Comparison of ENCODE assay signal across 17 cellular contexts in the genomic region with DNA sequence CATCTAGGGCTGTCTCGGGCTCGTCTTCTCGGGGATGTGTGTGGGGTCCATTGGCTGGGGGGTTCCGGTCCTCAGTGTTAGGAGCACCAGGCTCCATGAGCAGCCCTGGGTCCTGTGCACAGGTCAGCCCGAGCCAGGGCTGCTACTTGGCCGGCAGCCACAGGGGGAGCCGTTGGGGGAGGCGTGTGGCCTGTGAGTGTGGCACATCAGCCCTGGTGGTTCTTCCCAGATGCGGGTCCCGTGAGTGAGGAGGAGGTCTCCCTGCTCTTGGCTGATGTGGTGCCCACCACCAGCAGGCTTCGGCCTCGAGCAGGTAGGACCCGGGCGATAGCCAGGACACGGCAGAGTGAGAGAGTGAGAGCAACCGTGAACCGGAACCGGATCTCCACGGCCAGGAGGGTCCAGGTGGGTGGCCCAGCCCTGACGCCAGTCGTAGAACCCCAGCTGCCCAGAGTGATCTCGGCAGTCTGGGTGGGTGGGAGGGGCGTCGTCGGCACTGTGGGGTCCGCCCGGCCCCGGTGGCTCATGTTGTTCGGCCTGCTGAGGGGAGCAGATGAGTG. TPM values are rescaled to one million over a fixed set of nuclear protein-coding genes. Genes with fewer than 3 reads are reported as not detected.
A peak's percentile ranks its signal among the peaks of the same experiment; 100 is the strongest.
DNase-seq lines count a peak whose midpoint lies in the region; ATAC-seq, FAIRE-seq and TF ChIP-seq lines count a peak whose summit lies in the region.
"Had no signal": no experiment of that assay in that cellular context is flagged by ENCODE, and none has a peak within 500 bp of the region (broad histone marks: within the 10 kb centered on the region; RNA-seq: fewer than 3 reads in every experiment).

No MANE protein-coding gene starts in this region.

- no peak overlapping the region for H3K4me3 Mint-ChIP-seq in activated CD4-positive, alpha-beta T cell treated with anti-CD3 and anti-CD28 coated beads for 36 hours
- H3K4me3 Mint-ChIP-seq in neural progenitor cell = no peak overlapping the region

- no peaks in the 10 kb centered on the region for H3K9me3 Mint-ChIP-seq in activated CD4-positive, alpha-beta T cell treated with anti-CD3 and anti-CD28 coated beads for 36 hours (ENCODE audit: low read depth)
- H3K9me3 Mint-ChIP-seq in neural progenitor cell = no peaks in the 10 kb centered on the region

- H4K20me1 ChIP-seq in HCT116 (ENCODE audit: insufficient read depth) = no peaks in the 10 kb centered on the region
- no peaks in the 10 kb centered on the region for H4K20me1 ChIP-seq in K562 (replicated peaks; ENCODE audit: control insufficient read depth, insufficient read depth, low read length)
- peaks cover 19% of the 10 kb centered on the region for H4K20me1 ChIP-seq in neural progenitor cell (ENCODE audit: low read depth)

- BruUV-seq in HCT116 (replicated peaks; lab: Mats Ljungman, UMichigan) (no TSS peak), K562 (replicated peaks; lab: Mats Ljungman, UMichigan) (no TSS peak)

- RAD21 ChIA-PET in HCT116 (lab: Charles Lee; ENCODE audit: low non-redundant PET in 1 of 2, low total read pairs in 2 of 2, uncharacterized antibody in 2 of 2, unreplicated experiment in 2 of 2) = no interaction called here

- H3K4me1 ChIP-seq in HCT116 (ENCODE audit: control insufficient read depth in 1 of 2, insufficient read depth in 2 of 2, low read length in 2 of 2) (peaks cover 0 to 8% of the 10 kb centered on the region in 2 experiments; a peak in 2 of 4 replicates), K562 (replicated peaks in 1 of 2; ENCODE audit: control insufficient read depth in 2 of 2, insufficient read depth in 2 of 2, low read length in 2 of 2) (peaks cover 0 to 17% of the 10 kb centered on the region in 2 experiments; a peak in 1 of 5 replicates), neural progenitor cell (no peaks in the 10 kb centered on the region)
- H3K4me1 ChIP-seq: SJSA1, upper lobe of right lung had no signal

- no peaks in the 10 kb centered on the region for H3K9me2 ChIP-seq in HCT116 (ENCODE audit: insufficient read depth)

- H3K27me3 Mint-ChIP-seq in activated CD4-positive, alpha-beta T cell treated with anti-CD3 and anti-CD28 coated beads for 36 hours = no peaks in the 10 kb centered on the region
- peaks cover 2% of the 10 kb centered on the region for H3K27me3 Mint-ChIP-seq in neural progenitor cell (ENCODE audit: insufficient read depth, low read depth)

- POLR2A ChIA-PET in activated CD4-positive, alpha-beta T cell treated with anti-CD3 and anti-CD28 coated beads for 36 hours (lab: Charles Lee) = no interaction called here
- POLR2A ChIA-PET in HCT116 (lab: Charles Lee) (no interaction called here), K562 (lab: Yijun Ruan, JAX) (interaction anchor here (1.7 kb wide), 1 partner anchor 9 kb away, joined by 4 read pairs; no protein-coding TSS in a partner anchor)

- TF ChIP-seq RAD21 in HCT116 (IDR thresholded peaks at IDR 0.05; ENCODE audit: low read depth) = no peak
- no peak for TF ChIP-seq RAD21 in K562 (CRISPR knock-in tag; conservative IDR thresholded peaks at IDR 0.05 in 1 of 2, IDR thresholded peaks at IDR 0.05 in 1 of 2)

- ATAC-seq in activated CD4-positive, alpha-beta T cell treated with anti-CD3 and anti-CD28 coated beads for 36 hours = peak; percentile 37
- ATAC-seq in HCT116 (peak; percentile 78), K562 (peak; percentile 88), GM18520 (IDR thresholded peaks at IDR 0.05; ENCODE audit: unreplicated experiment) (no peak)
- ATAC-seq: upper lobe of right lung had no signal

- H3K36me3 ChIP-seq in HCT116 (ENCODE audit: control insufficient read depth in 1 of 2, insufficient read depth in 2 of 2, low read length in 2 of 2) (peaks cover 66 to 69% of the 10 kb centered on the region in 2 experiments), K562 (ENCODE audit: control insufficient read depth, insufficient read depth, low read length) (peaks cover 90% of the 10 kb centered on the region), neural progenitor cell (no peaks in the 10 kb centered on the region)

- no peaks in the 10 kb centered on the region for H3F3A ChIP-seq in neural progenitor cell (ENCODE audit: low read depth)

- no peaks in the 10 kb centered on the region for H3K4me1 Mint-ChIP-seq in activated CD4-positive, alpha-beta T cell treated with anti-CD3 and anti-CD28 coated beads for 36 hours
- H3K4me1 Mint-ChIP-seq in neural progenitor cell = no peaks in the 10 kb centered on the region

- H3K9ac ChIP-seq in HCT116 (ENCODE audit: low read length) (no peak overlapping the region), K562 (ENCODE audit: insufficient read depth in 1 of 2, low read depth in 2 of 2, low read length in 2 of 2) (peak overlapping the region in 1 of 2 experiments; percentile 48; a peak in 1 of 4 replicates), neural progenitor cell (no peak overlapping the region)

- H3K4me2 ChIP-seq in HCT116 (ENCODE audit: low read length) = no peak overlapping the region
- no peak overlapping the region for H3K4me2 ChIP-seq in K562 (ENCODE audit: insufficient read depth, low read length)
- no peak overlapping the region for H3K4me2 ChIP-seq in neural progenitor cell

- WGBS in K562 (ENCODE audit: insufficient coverage, low coverage, missing lambda C conversion rate) = 95% methylated on average over 17 of the region's 29 CpGs

- H3K9me1 ChIP-seq in K562 (ENCODE audit: control insufficient read depth, insufficient read depth, low read length) = no peaks in the 10 kb centered on the region

- TF ChIP-seq POLR2A in HCT116 (IDR thresholded peaks at IDR 0.05; ENCODE audit: borderline replicate concordance, extremely low read depth, insufficient read depth, insufficient read length) (no peak), K562 (conservative IDR thresholded peaks at IDR 0.05) (no peak)

- H3K4me3 ChIP-seq in HCT116 (replicated peaks in 1 of 2; ENCODE audit: low read depth in 1 of 2, low read length in 2 of 2) = no peak overlapping the region
- no peak overlapping the region for H3K4me3 ChIP-seq in K562
- H3K4me3 ChIP-seq in neural progenitor cell = no peak overlapping the region
- H3K4me3 ChIP-seq: SJSA1, upper lobe of right lung had no signal

- intact Hi-C loops in activated CD4-positive, alpha-beta T cell treated with anti-CD3 and anti-CD28 coated beads for 36 hours (cut with DNase I, micrococcal nuclease) = no loop called here
- intact Hi-C loops in HCT116 (cut with micrococcal nuclease) = no loop called here
- intact Hi-C loops in K562 (cut with micrococcal nuclease) = no loop called here

- FAIRE-seq in K562 (lab: Jason Lieb, UNC) = no peak

- H3K27ac ChIP-seq in HCT116 (ENCODE audit: low read depth, low read length) (no peak overlapping the region; the same call in 1 of the 2 replicates), K562 (ENCODE audit: extremely low read depth, low read depth, low read length) (no peak overlapping the region), neural progenitor cell (no peak overlapping the region)
- H3K27ac ChIP-seq: SJSA1, upper lobe of right lung had no signal

- H2AFZ ChIP-seq in HCT116 (ENCODE audit: low read depth, low read length, poor library complexity, severe bottlenecking) (no peak overlapping the region), K562 (ENCODE audit: low read depth, low read length) (no peak overlapping the region), neural progenitor cell (replicated peaks) (no peak overlapping the region)

- H3K9me3 ChIP-seq in HCT116 (ENCODE audit: control insufficient read depth in 1 of 2, insufficient read depth in 1 of 2, low read depth in 1 of 2, low read length in 2 of 2) = no peaks in the 10 kb centered on the region
- no peaks in the 10 kb centered on the region for H3K9me3 ChIP-seq in K562 (replicated peaks; ENCODE audit: control insufficient read depth, insufficient read depth, low read depth, low read length)
- no peaks in the 10 kb centered on the region for H3K9me3 ChIP-seq in neural progenitor cell (ENCODE audit: low read depth)
- H3K9me3 ChIP-seq: SJSA1, upper lobe of right lung had no signal

- CTCF ChIA-PET in activated CD4-positive, alpha-beta T cell treated with anti-CD3 and anti-CD28 coated beads for 36 hours (lab: Charles Lee) = no interaction called here
- CTCF ChIA-PET in HCT116 (lab: Charles Lee) (no interaction called here), K562 (lab: Yijun Ruan, JAX; ENCODE audit: low intra/inter-chr PET ratio) (no interaction called here)

- H3K36me3 Mint-ChIP-seq in activated CD4-positive, alpha-beta T cell treated with anti-CD3 and anti-CD28 coated beads for 36 hours (ENCODE audit: low read depth) = peaks cover 59% of the 10 kb centered on the region
- H3K36me3 Mint-ChIP-seq in neural progenitor cell = peaks cover 34% of the 10 kb centered on the region

- in situ Hi-C loops in K562 (cut with MboI) = no loop called here

- peaks cover 82% of the 10 kb centered on the region for H3K79me2 ChIP-seq in HCT116 (ENCODE audit: insufficient read depth, low read length)
- no peaks in the 10 kb centered on the region; the same call in 1 of the 3 replicates for H3K79me2 ChIP-seq in K562 (ENCODE audit: control insufficient read depth, insufficient read depth, low read length)
- no peaks in the 10 kb centered on the region for H3K79me2 ChIP-seq in neural progenitor cell (ENCODE audit: low read depth)

- H3K27me3 ChIP-seq in HCT116 (ENCODE audit: insufficient read depth, low read length) (no peaks in the 10 kb centered on the region), K562 (ENCODE audit: control insufficient read depth in 2 of 2, insufficient read depth in 2 of 2, low read length in 2 of 2) (no peaks in the 10 kb centered on the region), neural progenitor cell (no peaks in the 10 kb centered on the region)
- H3K27me3 ChIP-seq: SJSA1, upper lobe of right lung had no signal

- DNase-seq in activated CD4-positive, alpha-beta T cell treated with anti-CD3 and anti-CD28 coated beads for 36 hours = no peak
- no peak for DNase-seq in activated CD4-positive, alpha-beta T cell treated with anti-CD3 and anti-CD28 coated beads for 1 hour
- no peak for DNase-seq in HCT116 (ENCODE audit: low read depth, low spot score)
- peak in 1 of 4 experiments; percentile 47 for DNase-seq in K562 (ENCODE audit: extremely low read depth in 1 of 4, low spot score in 3 of 4)
- peak; percentile 43 for DNase-seq in neural progenitor cell (ENCODE audit: low spot score)
- DNase-seq in HT-29 (ENCODE audit: low spot score) = no peak
- DNase-seq in inferior parietal cortex (ENCODE audit: extremely low spot score) = no peak
- DNase-seq: DMS153; head of caudate nucleus; NCI-H1930; nucleus accumbens; stimulated activated CD4-positive, alpha-beta T cell treated with anti-CD3 and anti-CD28 coated beads, Interleukin-15, amount 100 ng/mL, for 24 hours; upper lobe of right lung had no signal

- TF ChIP-seq EP300 in K562 (IDR thresholded peaks at IDR 0.05; ENCODE audit: low read length) = no peak

- TF ChIP-seq CTCF in HCT116 (IDR thresholded peaks at IDR 0.05 in 2 of 3, conservative IDR thresholded peaks at IDR 0.05 in 1 of 3; ENCODE audit: borderline replicate concordance in 1 of 3, insufficient read depth in 1 of 3, low read depth in 2 of 3, low read length in 2 of 3) (peak in 2 of 3 experiments; percentile 34 to 41; a peak in 3 of 6 replicates), K562 (IDR thresholded peaks at IDR 0.05 in 2 of 3, conservative IDR thresholded peaks at IDR 0.05 in 1 of 3; ENCODE audit: insufficient read depth in 2 of 3, low read depth in 1 of 3, low read length in 3 of 3) (peak; percentile 16 to 46 (median 29); a peak in 4 of 6 replicates), neural progenitor cell (IDR thresholded peaks at IDR 0.05) (peak; percentile 44)

- H3K27ac Mint-ChIP-seq in activated CD4-positive, alpha-beta T cell treated with anti-CD3 and anti-CD28 coated beads for 36 hours = no peak overlapping the region
- no peak overlapping the region for H3K27ac Mint-ChIP-seq in neural progenitor cell

RNA-seq across cellular contexts. Expression of gene IRF7, which starts 18.5 kb away (rescaled TPM):
- total RNA-seq in activated CD4-positive, alpha-beta T cell treated with anti-CD3 and anti-CD28 coated beads for 36 hours = 10 to 100 TPM; 57.1 to 62.6 TPM
- total RNA-seq in HCT116 (2021; ENCODE audit: unreplicated experiment) = 15.2 TPM
- polyA plus RNA-seq in HCT116 (2012) = 17.9 and 24.9 TPM in 2 replicates
- total RNA-seq in K562 (2011; cell fraction: chromatin; rRNA removed; ENCODE audit: low replicate concordance) = 3.7 and 21.2 TPM in 2 replicates
- 23.2 and 27.2 TPM in 2 replicates for total RNA-seq in K562 (2011; cell fraction: nucleolus; rRNA removed)
- total RNA-seq in K562 (2011; cell fraction: nucleoplasm; rRNA removed) = 10.0 and 11.6 TPM in 2 replicates
- 3.7 and 8.3 TPM in 2 replicates for total RNA-seq in K562 (2014; rRNA removed)
- 0.29 TPM in 1 of 2 replicates, not detected in the other for total RNA-seq in K562 (2014; rRNA removed; fragmentation: Illumina TruSeq; extraction: Trizol)
- 2.0 and 2.2 TPM in 2 replicates for total RNA-seq in K562 (2015; rRNA removed; fragmentation: Illumina TruSeq; extraction: Trizol)
- 6.5 and 7.6 TPM in 2 replicates for total RNA-seq in K562 (2021)
- polyA plus RNA-seq in K562 (2011; rRNA removed) = 1.8 and 3.5 TPM in 2 replicates
- 2.7 and 6.6 TPM in 2 replicates for polyA plus RNA-seq in K562 (2011; cell fraction: cytosol; rRNA removed)
- polyA plus RNA-seq in K562 (2011; cell fraction: nucleus; rRNA removed) = 21.3 and 30.3 TPM in 2 replicates
- polyA plus RNA-seq in K562 (2012) = 4.0 and 11.8 TPM in 2 replicates
- polyA plus RNA-seq in K562 (2014; fragmentation: Illumina TruSeq; extraction: Trizol) = 0.64 and 2.2 TPM in 2 replicates
- polyA plus RNA-seq in K562 (2014; fragmentation: Nextera tagmentation; extraction: Ambion mirVana) = under 1 TPM; 0.27 to 0.48 TPM
- polyA plus RNA-seq in K562 (2014; rRNA removed) = 3.8 and 7.4 TPM in 2 replicates
- 0.42 and 0.49 TPM in 2 replicates for polyA minus RNA-seq in K562 (2011; rRNA and poly(A)+ RNA removed)
- 1.3 and 5.2 TPM in 2 replicates for polyA minus RNA-seq in K562 (2011; cell fraction: cytosol; rRNA and poly(A)+ RNA removed)
- 10.6 and 12.6 TPM in 2 replicates for polyA minus RNA-seq in K562 (2011; cell fraction: nucleus; rRNA and poly(A)+ RNA removed)
- total RNA-seq in neural progenitor cell (ENCODE audit: low replicate concordance) = 4.3 and 18.4 TPM in 2 replicates
- 263 and 329 TPM in 2 replicates for total RNA-seq in HT-29 (2014; rRNA removed; shearing (Covaris generic))

RNA-seq across cellular contexts. Expression of gene PHRF1, which starts 21.0 kb away (rescaled TPM):
- 10 to 100 TPM; 40.0 to 44.5 TPM for total RNA-seq in activated CD4-positive, alpha-beta T cell treated with anti-CD3 and anti-CD28 coated beads for 36 hours
- 45.5 TPM for total RNA-seq in HCT116 (2021; ENCODE audit: unreplicated experiment)
- polyA plus RNA-seq in HCT116 (2012) = 20.3 TPM in 2 replicates
- 57.3 and 135 TPM in 2 replicates for total RNA-seq in K562 (2011; cell fraction: chromatin; rRNA removed; ENCODE audit: low replicate concordance)
- 56.1 and 60.9 TPM in 2 replicates for total RNA-seq in K562 (2011; cell fraction: nucleolus; rRNA removed)
- total RNA-seq in K562 (2011; cell fraction: nucleoplasm; rRNA removed) = 48.9 and 51.5 TPM in 2 replicates
- 20.4 and 28.6 TPM in 2 replicates for total RNA-seq in K562 (2014; rRNA removed)
- 4.2 and 4.9 TPM in 2 replicates for total RNA-seq in K562 (2014; rRNA removed; fragmentation: Illumina TruSeq; extraction: Trizol)
- 17.4 and 19.1 TPM in 2 replicates for total RNA-seq in K562 (2015; rRNA removed; fragmentation: Illumina TruSeq; extraction: Trizol)
- 34.5 and 37.2 TPM in 2 replicates for total RNA-seq in K562 (2021)
- polyA plus RNA-seq in K562 (2011; rRNA removed) = 7.5 and 10.5 TPM in 2 replicates
- polyA plus RNA-seq in K562 (2011; cell fraction: cytosol; rRNA removed) = 7.2 and 14.5 TPM in 2 replicates
- 27.6 and 43.0 TPM in 2 replicates for polyA plus RNA-seq in K562 (2011; cell fraction: nucleus; rRNA removed)
- polyA plus RNA-seq in K562 (2012) = 12.2 and 16.7 TPM in 2 replicates
- polyA plus RNA-seq in K562 (2014; fragmentation: Illumina TruSeq; extraction: Trizol) = 7.7 and 14.5 TPM in 2 replicates
- polyA plus RNA-seq in K562 (2014; fragmentation: Nextera tagmentation; extraction: Ambion mirVana) = under 1 TPM; 0.07 to 0.18 TPM
- polyA plus RNA-seq in K562 (2014; rRNA removed) = 16.9 and 19.9 TPM in 2 replicates
- 6.1 and 8.0 TPM in 2 replicates for polyA minus RNA-seq in K562 (2011; rRNA and poly(A)+ RNA removed)
- polyA minus RNA-seq in K562 (2011; cell fraction: cytosol; rRNA and poly(A)+ RNA removed) = 13.6 and 23.3 TPM in 2 replicates
- polyA minus RNA-seq in K562 (2011; cell fraction: nucleus; rRNA and poly(A)+ RNA removed) = 15.5 and 20.1 TPM in 2 replicates
- total RNA-seq in neural progenitor cell (ENCODE audit: low replicate concordance) = 9.8 and 43.6 TPM in 2 replicates
- total RNA-seq in HT-29 (2014; rRNA removed; shearing (Covaris generic)) = 75.3 and 82.0 TPM in 2 replicates

RNA-seq across cellular contexts. Expression of gene CDHR5, which starts 27.5 kb away (rescaled TPM):
- total RNA-seq in activated CD4-positive, alpha-beta T cell treated with anti-CD3 and anti-CD28 coated beads for 36 hours = not detected
- total RNA-seq in HCT116 (2021; ENCODE audit: unreplicated experiment) (not detected), K562 (2014; rRNA removed) (not detected in 2 replicates), K562 (2014; rRNA removed; fragmentation: Illumina TruSeq; extraction: Trizol) (not detected in 2 replicates), K562 (2015; rRNA removed; fragmentation: Illumina TruSeq; extraction: Trizol) (not detected in 2 replicates), K562 (2021) (0.16 TPM in 1 of 2 replicates, not detected in the other), neural progenitor cell (ENCODE audit: low replicate concordance) (not detected in 2 replicates)
- 0.13 and 0.44 TPM in 2 replicates for polyA plus RNA-seq in HCT116 (2012)
- not detected in 2 replicates for total RNA-seq in K562 (2011; cell fraction: chromatin; rRNA removed; ENCODE audit: low replicate concordance)
- not detected in 2 replicates for total RNA-seq in K562 (2011; cell fraction: nucleolus; rRNA removed)
- total RNA-seq in K562 (2011; cell fraction: nucleoplasm; rRNA removed) = not detected in 2 replicates
- polyA plus RNA-seq in K562 (2011; rRNA removed) (not detected in 2 replicates), K562 (2014; fragmentation: Illumina TruSeq; extraction: Trizol) (not detected in 2 replicates), K562 (2014; fragmentation: Nextera tagmentation; extraction: Ambion mirVana) (not detected), K562 (2014; rRNA removed) (not detected in 2 replicates)
- not detected in 2 replicates for polyA plus RNA-seq in K562 (2011; cell fraction: cytosol; rRNA removed)
- not detected in 2 replicates for polyA plus RNA-seq in K562 (2011; cell fraction: nucleus; rRNA removed)
- polyA plus RNA-seq in K562 (2012) = 0.06 and 0.14 TPM in 2 replicates
- polyA minus RNA-seq in K562 (2011; rRNA and poly(A)+ RNA removed) = not detected in 2 replicates
- not detected in 2 replicates for polyA minus RNA-seq in K562 (2011; cell fraction: cytosol; rRNA and poly(A)+ RNA removed)
- polyA minus RNA-seq in K562 (2011; cell fraction: nucleus; rRNA and poly(A)+ RNA removed) = not detected in 2 replicates
- total RNA-seq in HT-29 (2014; rRNA removed; shearing (Covaris generic)) = 11.9 and 12.1 TPM in 2 replicates
- total RNA-seq: A673, lower leg skin, SJSA1, upper lobe of right lung had no signal

RNA-seq across cellular contexts. Expression of gene SCT, which starts 29.7 kb away (rescaled TPM):
- total RNA-seq in activated CD4-positive, alpha-beta T cell treated with anti-CD3 and anti-CD28 coated beads for 36 hours = not detected
- total RNA-seq in HCT116 (2021; ENCODE audit: unreplicated experiment) (not detected), K562 (2014; rRNA removed) (not detected in 2 replicates), K562 (2014; rRNA removed; fragmentation: Illumina TruSeq; extraction: Trizol) (not detected in 2 replicates), K562 (2015; rRNA removed; fragmentation: Illumina TruSeq; extraction: Trizol) (not detected in 2 replicates), K562 (2021) (not detected in 2 replicates), neural progenitor cell (ENCODE audit: low replicate concordance) (not detected in 2 replicates)
- polyA plus RNA-seq in HCT116 (2012) = not detected in 2 replicates
- total RNA-seq in K562 (2011; cell fraction: chromatin; rRNA removed; ENCODE audit: low replicate concordance) = not detected in 2 replicates
- not detected in 2 replicates for total RNA-seq in K562 (2011; cell fraction: nucleolus; rRNA removed)
- not detected in 2 replicates for total RNA-seq in K562 (2011; cell fraction: nucleoplasm; rRNA removed)
- polyA plus RNA-seq in K562 (2011; rRNA removed) (not detected in 2 replicates), K562 (2014; fragmentation: Illumina TruSeq; extraction: Trizol) (not detected in 2 replicates), K562 (2014; fragmentation: Nextera tagmentation; extraction: Ambion mirVana) (not detected), K562 (2014; rRNA removed) (not detected in 2 replicates)
- not detected in 2 replicates for polyA plus RNA-seq in K562 (2011; cell fraction: cytosol; rRNA removed)
- polyA plus RNA-seq in K562 (2011; cell fraction: nucleus; rRNA removed) = not detected in 2 replicates
- polyA plus RNA-seq in K562 (2012) = not detected in 2 replicates
- polyA minus RNA-seq in K562 (2011; rRNA and poly(A)+ RNA removed) = not detected in 2 replicates
- polyA minus RNA-seq in K562 (2011; cell fraction: cytosol; rRNA and poly(A)+ RNA removed) = not detected in 2 replicates
- polyA minus RNA-seq in K562 (2011; cell fraction: nucleus; rRNA and poly(A)+ RNA removed) = not detected in 2 replicates
- not detected in 2 replicates for total RNA-seq in HT-29 (2014; rRNA removed; shearing (Covaris generic))
- total RNA-seq: A673, lower leg skin, SJSA1, upper lobe of right lung had no signal

RNA-seq across cellular contexts. Expression of gene RASSF7, which starts 36.5 kb away (rescaled TPM):
- total RNA-seq in activated CD4-positive, alpha-beta T cell treated with anti-CD3 and anti-CD28 coated beads for 36 hours = 10 to 100 TPM; 16.8 TPM
- total RNA-seq in HCT116 (2021; ENCODE audit: unreplicated experiment) (35.9 TPM), K562 (2014; rRNA removed) (45.2 and 50.3 TPM in 2 replicates), K562 (2014; rRNA removed; fragmentation: Illumina TruSeq; extraction: Trizol) (1.1 and 2.2 TPM in 2 replicates), K562 (2015; rRNA removed; fragmentation: Illumina TruSeq; extraction: Trizol) (16.2 and 18.6 TPM in 2 replicates), K562 (2021) (30.5 and 31.7 TPM in 2 replicates), neural progenitor cell (ENCODE audit: low replicate concordance) (12.8 and 48.3 TPM in 2 replicates)
- 43.6 and 64.9 TPM in 2 replicates for polyA plus RNA-seq in HCT116 (2012)
- 15.6 and 50.0 TPM in 2 replicates for total RNA-seq in K562 (2011; cell fraction: chromatin; rRNA removed; ENCODE audit: low replicate concordance)
- total RNA-seq in K562 (2011; cell fraction: nucleolus; rRNA removed) = 73.5 and 76.5 TPM in 2 replicates
- 28.3 and 32.9 TPM in 2 replicates for total RNA-seq in K562 (2011; cell fraction: nucleoplasm; rRNA removed)
- polyA plus RNA-seq in K562 (2011; rRNA removed) (19.8 and 30.3 TPM in 2 replicates), K562 (2014; fragmentation: Illumina TruSeq; extraction: Trizol) (3.0 and 17.0 TPM in 2 replicates), K562 (2014; fragmentation: Nextera tagmentation; extraction: Ambion mirVana) (under 1 TPM; 0.41 to 0.92 TPM), K562 (2014; rRNA removed) (44.3 and 52.7 TPM in 2 replicates)
- 43.4 and 94.2 TPM in 2 replicates for polyA plus RNA-seq in K562 (2011; cell fraction: cytosol; rRNA removed)
- polyA plus RNA-seq in K562 (2011; cell fraction: nucleus; rRNA removed) = 170 and 239 TPM in 2 replicates
- 27.7 and 32.0 TPM in 2 replicates for polyA plus RNA-seq in K562 (2012)
- polyA minus RNA-seq in K562 (2011; rRNA and poly(A)+ RNA removed) = 2.7 and 4.7 TPM in 2 replicates
- 10.8 and 13.3 TPM in 2 replicates for polyA minus RNA-seq in K562 (2011; cell fraction: cytosol; rRNA and poly(A)+ RNA removed)
- 18.8 and 21.8 TPM in 2 replicates for polyA minus RNA-seq in K562 (2011; cell fraction: nucleus; rRNA and poly(A)+ RNA removed)
- 515 and 552 TPM in 2 replicates for total RNA-seq in HT-29 (2014; rRNA removed; shearing (Covaris generic))
